In the genomic region with DNA sequence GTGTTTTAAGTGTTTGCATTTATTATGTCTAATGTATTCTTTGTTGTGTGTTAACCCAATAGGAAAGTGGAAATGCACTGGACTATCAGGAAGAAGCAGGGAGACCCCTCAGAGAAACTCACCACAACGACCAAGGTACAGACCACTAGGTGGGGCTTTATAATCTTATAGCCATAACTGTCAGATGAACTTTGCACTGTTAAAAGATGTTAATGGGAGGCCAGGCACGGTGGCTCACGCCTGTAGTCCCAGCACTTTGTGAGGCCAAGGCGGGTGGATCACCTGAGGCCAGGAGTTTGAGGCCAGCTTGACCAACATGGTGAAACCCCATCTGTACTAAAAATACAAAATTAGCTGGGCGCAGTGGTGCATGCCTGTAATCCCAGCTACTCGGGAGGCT, we compare ENCODE assay signal across 1 cellular context.
TF ChIP-seq lines count a peak whose summit lies in the region.

No MANE protein-coding gene starts in this region.

TF ChIP-seq in HepG2, 621 proteins besides CTCF, POLR2A, EP300 and RAD21 (continued from another document):
- peak; percentile 56; the same call in 1 of the 2 replicates for TF ChIP-seq ZNF770 (CRISPR knock-in tag; IDR thresholded peaks at IDR 0.05)
